In the genomic region with DNA sequence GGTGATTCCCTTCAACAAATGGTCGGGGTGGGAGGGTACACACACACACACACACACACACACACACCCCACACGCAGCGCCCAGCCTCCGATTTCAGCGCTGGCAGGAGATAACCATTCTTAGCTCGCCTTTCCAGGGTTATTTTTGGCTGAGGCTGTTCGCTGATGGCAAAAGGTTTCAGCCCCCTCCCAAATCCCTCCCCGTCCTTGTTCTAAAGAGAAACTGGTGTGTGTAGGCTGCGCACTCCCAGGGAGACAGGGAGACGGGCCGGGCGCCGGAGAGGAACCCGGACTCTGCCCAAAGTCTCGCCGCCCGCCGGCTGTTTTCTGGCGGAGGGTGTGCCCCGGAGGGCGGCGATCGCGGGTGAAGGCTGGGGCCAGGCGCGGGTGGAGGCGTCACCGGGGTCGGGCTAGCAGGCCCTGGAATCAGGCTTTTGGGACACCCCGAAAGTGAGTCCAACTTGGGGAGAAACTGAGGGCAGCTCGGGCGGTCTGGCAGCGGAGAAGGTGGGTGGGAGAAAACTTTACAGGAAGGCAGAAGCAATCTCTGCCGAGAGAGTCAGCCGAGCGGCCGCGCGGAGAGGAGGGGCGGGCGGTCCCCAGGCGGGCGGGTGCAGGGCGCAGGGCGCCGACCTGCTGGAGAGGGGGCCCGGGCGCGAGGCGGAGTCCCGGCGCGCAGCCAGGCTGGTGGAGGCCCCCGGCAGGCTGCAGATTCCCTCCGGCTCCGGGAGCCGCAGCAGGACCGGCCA, we compare ENCODE assay signal across 8 cellular contexts. TPM values are rescaled to one million over a fixed set of nuclear protein-coding genes. Genes with fewer than 3 reads are reported as not detected.
A peak's percentile ranks its signal among the peaks of the same experiment; 100 is the strongest.
DNase-seq lines count a peak whose midpoint lies in the region; ATAC-seq lines count a peak whose summit lies in the region.
"Not testable (repeated sequence)": the region's sequence is repeated elsewhere in the genome, so short reads cannot be mapped to it uniquely, and the experiment has no call there.

Gene PGM5, plus strand, starts transcription at position 242 of the 749 bp plus-strand sequence. CDS start 517 bp downstream, outside the sequence.

- H3K4me1 ChIP-seq in duodenal mucosa (ENCODE audit: control insufficient read depth in 1 of 2, insufficient read depth in 2 of 2, low read length in 2 of 2); iPS DF 6.9 (ENCODE audit: control insufficient read depth, insufficient read depth, low read length): not testable (repeated sequence)

- H3K27ac ChIP-seq in duodenal mucosa (ENCODE audit: low read depth, low read length); iPS DF 6.9 (ENCODE audit: low read length): not testable (repeated sequence)

- peak; percentile 64 for ATAC-seq in GM18909 (IDR thresholded peaks at IDR 0.05; ENCODE audit: poor library complexity, unreplicated experiment)
- ATAC-seq in activated T-cell treated with anti-CD3 and anti-CD28 coated beads, Interleukin-2, amount 50 U/mL, for 72 hours (replicated peaks in 1 of 2), result peak; percentile 64 to 75
- peak; percentile 83 to 85 for ATAC-seq in naive B cell (ENCODE audit: low read depth in 2 of 2)

- not testable (repeated sequence) for H3K36me3 Mint-ChIP-seq in activated T-cell treated with anti-CD3 and anti-CD28 coated beads, Interleukin-2, amount 50 U/mL, for 72 hours (ENCODE audit: insufficient read depth in 2 of 2); naive B cell

- peak within 1 kb of the TSS; percentile 72 to 73 for H3K4me3 Mint-ChIP-seq in activated T-cell treated with anti-CD3 and anti-CD28 coated beads, Interleukin-2, amount 50 U/mL, for 72 hours
- H3K4me3 Mint-ChIP-seq in naive B cell, result peak within 1 kb of the TSS; percentile 75 to 90 (median 80)

- H3K36me3 ChIP-seq in duodenal mucosa (ENCODE audit: control insufficient read depth in 1 of 2, insufficient read depth in 2 of 2, low read length in 2 of 2); iPS DF 6.9 (ENCODE audit: control insufficient read depth, insufficient read depth, low read length): not testable (repeated sequence)

- H3K9me3 Mint-ChIP-seq in activated T-cell treated with anti-CD3 and anti-CD28 coated beads, Interleukin-2, amount 50 U/mL, for 72 hours; naive B cell: not testable (repeated sequence)

- DNase-seq in AG08396 (ENCODE audit: low spot score), result peak; percentile 8
- DNase-seq in HuH-7.5 (ENCODE audit: low spot score), result peak; percentile 1
- DNase-seq in activated T-cell treated with anti-CD3 and anti-CD28 coated beads, Interleukin-2, amount 50 U/mL, for 72 hours, result peak; percentile 5 to 14
- not testable (repeated sequence) for DNase-seq in iPS DF 6.9 (ENCODE audit: low read depth, low spot score)
- peak; percentile 23 for DNase-seq in naive B cell
- DNase-seq in stimulated activated CD4-positive, alpha-beta T cell treated with anti-CD3 and anti-CD28 coated beads, Interleukin-4, amount 100 ng/mL, for 1 hour, result peak; percentile 9

- peaks cover 22% of the 10 kb centered on the region for H3K27me3 Mint-ChIP-seq in activated T-cell treated with anti-CD3 and anti-CD28 coated beads, Interleukin-2, amount 50 U/mL, for 72 hours (ENCODE audit: low read depth)
- H3K27me3 Mint-ChIP-seq in naive B cell, result peaks cover 17 to 27% (median 17%) of the 10 kb centered on the region in 3 donors

- no CpG with 5 or more reads among the region's 58 CpGs for WGBS in iPS DF 6.9 (ENCODE audit: insufficient coverage, insufficient read length)

- not testable (repeated sequence) for H3K27me3 ChIP-seq in duodenal mucosa (ENCODE audit: control insufficient read depth in 1 of 2, insufficient read depth in 2 of 2, low read length in 2 of 2)
- peaks cover 17% of the 10 kb centered on the region for H3K27me3 ChIP-seq in iPS DF 6.9 (ENCODE audit: control insufficient read depth, insufficient read depth, low read length)

- not testable (repeated sequence) for H3K9ac ChIP-seq in duodenal mucosa (ENCODE audit: low read depth in 1 of 2, low read length in 2 of 2)

- not testable (repeated sequence) for H3K9me3 ChIP-seq in duodenal mucosa (ENCODE audit: control insufficient read depth in 1 of 2, low read length in 2 of 2); iPS DF 6.9 (ENCODE audit: control insufficient read depth, insufficient read depth, low read length)

- not testable (repeated sequence) for H3K27ac Mint-ChIP-seq in activated T-cell treated with anti-CD3 and anti-CD28 coated beads, Interleukin-2, amount 50 U/mL, for 72 hours
- peak within 1 kb of the TSS in 2 of 6 donors; percentile 20 to 31 for H3K27ac Mint-ChIP-seq in naive B cell

- H3K4me1 Mint-ChIP-seq in activated T-cell treated with anti-CD3 and anti-CD28 coated beads, Interleukin-2, amount 50 U/mL, for 72 hours (ENCODE audit: low read depth), result not testable (repeated sequence)
- H3K4me1 Mint-ChIP-seq in naive B cell, result peaks cover 5 to 15% (median 8%) of the 10 kb centered on the region in 3 donors

- peak within 1 kb of the TSS; percentile 40 to 50 for H3K4me3 ChIP-seq in duodenal mucosa (ENCODE audit: low read depth in 1 of 2, low read length in 2 of 2)
- peak within 1 kb of the TSS; percentile 46; the same call in 1 of the 2 replicates for H3K4me3 ChIP-seq in iPS DF 6.9 (ENCODE audit: low read length)

RNA-seq across cellular contexts. Expression of gene PGM5, which starts in this region (rescaled TPM):
- not detected for total RNA-seq in activated T-cell treated with anti-CD3 and anti-CD28 coated beads, Interleukin-2, amount 50 U/mL, for 72 hours
- polyA plus RNA-seq in naive B cell (ENCODE audit: low read depth in 6 of 6), result not detected

Comparison
In these comparisons a context has a peak if more than half of its experiments do, and no peak if none do; other contexts are left out.
1. Peak in DNase-seq and ATAC-seq in activated T-cell treated with anti-CD3 and anti-CD28 coated beads, Interleukin-2, amount 50 U/mL, for 72 hours; RNA of the gene not detected or under 1 TPM.
2. Peak in DNase-seq and ATAC-seq in naive B cell; RNA of the gene not detected or under 1 TPM.